27 cellular contexts compared by ENCODE assay signal in the genomic region with DNA sequence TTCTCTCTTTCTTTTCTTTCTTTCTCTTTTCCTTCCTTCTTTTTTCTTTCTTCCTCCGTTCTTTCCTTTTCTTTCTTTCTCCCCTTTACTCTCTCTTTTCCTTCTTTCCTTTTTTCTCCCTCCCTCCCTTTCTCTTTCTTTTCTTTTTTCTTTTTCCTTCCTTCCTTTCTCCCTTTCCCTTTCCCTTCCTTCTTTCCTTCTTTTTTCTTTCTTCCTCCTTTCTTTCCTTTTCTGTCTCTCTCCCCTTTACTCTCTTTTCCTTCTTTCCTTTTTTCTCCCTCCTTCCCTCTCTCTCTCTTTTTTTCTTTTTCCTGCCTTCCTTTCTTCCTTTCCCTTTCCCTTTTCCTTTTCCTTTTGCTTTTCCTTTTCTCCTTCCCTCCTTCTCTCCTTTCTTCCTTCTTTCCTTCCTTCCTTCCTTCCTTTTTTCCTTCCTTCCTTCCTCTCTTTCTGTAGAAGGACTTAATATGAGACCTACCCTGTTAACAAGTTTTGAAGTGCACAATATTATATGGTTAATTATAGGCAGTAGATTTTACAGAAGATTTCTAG.
"Had no signal": no experiment of that assay in that cellular context is flagged by ENCODE, and none has a peak within 500 bp of the region (broad histone marks: within the 10 kb centered on the region; RNA-seq: fewer than 3 reads in every experiment).

No MANE protein-coding gene starts in this region.

- DNase-seq: activated CD4-positive, alpha-beta T cell treated with anti-CD3 and anti-CD28 coated beads for 36 hours; activated CD4-positive, alpha-beta T cell treated with anti-CD3 and anti-CD28 coated beads, Interleukin-2, amount 10 ng/mL, durations not matched to agents 7 days and 5 days; activated CD4-positive, alpha-beta T cell treated with anti-CD3 and anti-CD28 coated beads, Interleukin-2, amount 50 U/mL, for 48 hours; activated CD8-positive, alpha-beta memory T cell treated with anti-CD3 and anti-CD28 coated beads for 24 hours; activated CD8-positive, alpha-beta memory T cell treated with anti-CD3 and anti-CD28 coated beads, Interleukin-2, amount 10 ng/mL, durations not matched to agents 7 days and 5 days; activated CD8-positive, alpha-beta memory T cell treated with anti-CD3 and anti-CD28 coated beads, Interleukin-2, amount 50 U/mL, for 48 hours; activated gamma-delta T cell; activated naive CD4-positive, alpha-beta T cell treated with Interleukin-2 at 50 U/mL for 16 hours; activated naive CD8-positive, alpha-beta T cell treated with anti-CD3 and anti-CD28 coated beads, Interleukin-2, amount 10 ng/mL, durations not matched to agents 7 days and 5 days; amygdala; cerebellar nuclear complex; NCI-H1105 treated with DMSO at 0.1 percent for 48 hours; NCI-H1436; NCI-H1694 treated with DMSO at 0.1 percent for 48 hours; NCI-H2029; NCI-H345; NCI-H524 treated with DMSO at 0.1 percent for 48 hours; SHP77; T1000; WERI-Rb-1 had no signal

- H3K9me3 Mint-ChIP-seq: activated naive CD8-positive, alpha-beta T cell treated with anti-CD3 and anti-CD28 coated beads, Interleukin-2, amount 10 ng/mL, durations not matched to agents 7 days and 5 days had no signal

- ATAC-seq: activated CD4-positive, alpha-beta T cell treated with anti-CD3 and anti-CD28 coated beads for 36 hours; activated CD4-positive, CD25-positive, alpha-beta regulatory T cell treated with anti-CD3 and anti-CD28 coated beads, Interleukin-2, amount 50 U/mL, for 24 hours; activated CD8-positive, alpha-beta memory T cell treated with anti-CD3 and anti-CD28 coated beads, Interleukin-2, amount 10 ng/mL, durations not matched to agents 7 days and 5 days; Panc1 had no signal

- H3K36me3 Mint-ChIP-seq: activated CD8-positive, alpha-beta memory T cell treated with anti-CD3 and anti-CD28 coated beads, Interleukin-2, amount 10 ng/mL, durations not matched to agents 7 days and 5 days; activated naive CD8-positive, alpha-beta T cell treated with anti-CD3 and anti-CD28 coated beads, Interleukin-2, amount 10 ng/mL, durations not matched to agents 7 days and 5 days had no signal

- H3K27me3 ChIP-seq: ascending aorta, SJCRH30 had no signal

- H3K4me1 Mint-ChIP-seq: activated CD4-positive, alpha-beta T cell treated with anti-CD3 and anti-CD28 coated beads for 36 hours; activated CD4-positive, alpha-beta T cell treated with anti-CD3 and anti-CD28 coated beads, Interleukin-2, amount 10 ng/mL, durations not matched to agents 7 days and 5 days; activated CD8-positive, alpha-beta memory T cell treated with anti-CD3 and anti-CD28 coated beads, Interleukin-2, amount 10 ng/mL, durations not matched to agents 7 days and 5 days; activated naive CD4-positive, alpha-beta T cell treated with anti-CD3 and anti-CD28 coated beads, Interleukin-2, amount 50 U/mL, for 24 hours; activated naive CD8-positive, alpha-beta T cell treated with anti-CD3 and anti-CD28 coated beads, Interleukin-2, amount 10 ng/mL, durations not matched to agents 7 days and 5 days had no signal

- H3K9me3 ChIP-seq: ascending aorta, SJCRH30 had no signal

- H3K4me1 ChIP-seq: ascending aorta had no signal

- H3K4me3 Mint-ChIP-seq: activated CD4-positive, alpha-beta T cell treated with anti-CD3 and anti-CD28 coated beads for 36 hours; activated CD4-positive, alpha-beta T cell treated with anti-CD3 and anti-CD28 coated beads, Interleukin-2, amount 10 ng/mL, durations not matched to agents 7 days and 5 days; activated CD8-positive, alpha-beta memory T cell treated with anti-CD3 and anti-CD28 coated beads, Interleukin-2, amount 10 ng/mL, durations not matched to agents 7 days and 5 days; activated naive CD4-positive, alpha-beta T cell treated with anti-CD3 and anti-CD28 coated beads, Interleukin-2, amount 50 U/mL, for 24 hours; activated naive CD8-positive, alpha-beta T cell treated with anti-CD3 and anti-CD28 coated beads, Interleukin-2, amount 10 ng/mL, durations not matched to agents 7 days and 5 days had no signal

- H3K36me3 ChIP-seq: ascending aorta, SJCRH30, WERI-Rb-1 had no signal

- H3K27ac ChIP-seq: ascending aorta, SJCRH30, SK-N-MC, WERI-Rb-1 had no signal

- H3K4me3 ChIP-seq: ascending aorta, SJCRH30, SK-N-MC had no signal

- H3K27ac Mint-ChIP-seq: activated CD4-positive, alpha-beta T cell treated with anti-CD3 and anti-CD28 coated beads for 36 hours; activated CD4-positive, alpha-beta T cell treated with anti-CD3 and anti-CD28 coated beads, Interleukin-2, amount 10 ng/mL, durations not matched to agents 7 days and 5 days; activated CD8-positive, alpha-beta memory T cell treated with anti-CD3 and anti-CD28 coated beads, Interleukin-2, amount 10 ng/mL, durations not matched to agents 7 days and 5 days; activated naive CD4-positive, alpha-beta T cell treated with anti-CD3 and anti-CD28 coated beads, Interleukin-2, amount 50 U/mL, for 24 hours; activated naive CD8-positive, alpha-beta T cell treated with anti-CD3 and anti-CD28 coated beads, Interleukin-2, amount 10 ng/mL, durations not matched to agents 7 days and 5 days; activated T-helper 2 cell treated with anti-CD3 and anti-CD28 coated beads, Interferon-gamma antibody, Interleukin-2, Interleukin-4, amounts not matched to agents 10 μg/mL and 5 μg/mL and 100 μg/mL, durations not matched to agents 14 hours and 24 hours and 36 hours had no signal
